8 cellular contexts compared by ENCODE assay signal in the genomic region with DNA sequence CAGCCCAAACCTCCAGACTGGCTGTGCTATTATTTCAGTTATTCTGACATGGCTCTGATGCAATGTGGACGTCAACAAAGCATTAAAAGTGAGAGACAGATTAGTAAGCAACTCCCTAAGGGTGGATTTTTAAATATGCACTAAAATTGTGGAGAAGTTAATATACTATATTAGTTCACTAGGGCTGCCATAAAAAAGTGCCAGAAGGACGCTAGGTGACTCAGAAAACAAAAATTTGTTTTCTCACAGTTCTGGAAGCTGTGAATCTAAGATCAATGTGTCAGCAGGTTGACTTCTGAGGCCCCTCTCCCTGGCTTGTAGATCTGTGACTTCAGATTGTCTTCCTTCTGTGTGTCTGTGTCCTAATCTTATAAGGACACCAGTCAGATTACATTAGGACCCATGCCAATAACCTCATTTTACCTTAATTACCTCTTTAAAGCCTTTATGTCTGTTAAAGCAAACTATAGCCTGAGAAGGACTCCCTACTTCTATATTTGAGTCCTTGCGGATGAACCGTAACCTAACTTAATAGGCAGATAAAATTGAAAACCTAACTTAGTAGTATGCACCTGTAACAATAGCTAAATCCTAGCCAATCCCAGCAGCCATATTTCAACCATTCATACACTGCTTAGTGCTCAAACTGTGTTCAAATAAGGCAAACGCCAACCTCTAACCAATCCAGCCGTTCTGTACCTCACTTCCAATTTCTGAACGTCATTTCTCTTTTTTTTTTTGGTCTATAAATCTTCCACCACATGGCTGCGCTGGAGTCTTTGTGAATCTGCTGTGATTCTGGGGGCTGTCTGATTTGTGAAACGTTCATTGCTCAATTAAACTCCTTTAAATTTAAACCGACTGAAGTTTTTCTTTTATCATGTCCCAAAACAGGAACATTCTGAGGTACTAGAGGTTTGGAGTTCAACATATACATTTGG.
DNase-seq lines count a peak whose midpoint lies in the region; ATAC-seq and TF ChIP-seq lines count a peak whose summit lies in the region.

No MANE protein-coding gene starts in this region.

- no peaks in the 10 kb centered on the region for H3K79me2 ChIP-seq in DOHH2 (ENCODE audit: control insufficient read depth, low read length)

- H3K9me2 ChIP-seq in DOHH2 (replicated peaks; ENCODE audit: control insufficient read depth, low read length) = no peaks in the 10 kb centered on the region

- peak; percentile 30 for TF ChIP-seq CTCF in DOHH2 (IDR thresholded peaks at IDR 0.05; ENCODE audit: low read depth, low read length, poor library complexity, severe bottlenecking)
- no peak for TF ChIP-seq CTCF in fibroblast of the aortic adventitia (IDR thresholded peaks at IDR 0.05; ENCODE audit: insufficient read depth, low read length)
- no peak for TF ChIP-seq CTCF in tibial nerve (IDR thresholded peaks at IDR 0.05)

- no peaks in the 10 kb centered on the region for H3K9me3 ChIP-seq in DOHH2 (ENCODE audit: control insufficient read depth, insufficient read depth, low read length)
- H3K9me3 ChIP-seq in tibial nerve = no peaks in the 10 kb centered on the region

- H3F3A ChIP-seq in DOHH2 (ENCODE audit: control insufficient read depth, insufficient read depth) = no peaks in the 10 kb centered on the region

- TF ChIP-seq POLR2A in tibial nerve (IDR thresholded peaks at IDR 0.05) = no peak

- no peak overlapping the region for H3K4me2 ChIP-seq in DOHH2 (ENCODE audit: low read length)

- 67 to 68% methylated on average over 10 of the region's 10 CpGs for WGBS in tibial nerve, 2 donors

- H3K36me3 ChIP-seq in DOHH2 (ENCODE audit: control insufficient read depth, low read length) (no peaks in the 10 kb centered on the region), tibial nerve (no peaks in the 10 kb centered on the region)

- TF ChIP-seq EP300 in tibial nerve (IDR thresholded peaks at IDR 0.05) = no peak

- no peaks in the 10 kb centered on the region for H4K20me1 ChIP-seq in DOHH2 (ENCODE audit: control insufficient read depth, insufficient read depth, low read depth, low read length)

- peaks cover 21% of the 10 kb centered on the region for H3K4me1 ChIP-seq in DOHH2 (ENCODE audit: control insufficient read depth, low read length)
- peaks cover 0 to 14% (median 2%) of the 10 kb centered on the region in 4 donors for H3K4me1 ChIP-seq in tibial nerve

- no peak overlapping the region for H3K4me3 ChIP-seq in DOHH2 (ENCODE audit: low read length)
- H3K4me3 ChIP-seq in fibroblast of the aortic adventitia (ENCODE audit: low read depth, low read length) = no peak overlapping the region
- H3K4me3 ChIP-seq in tibial nerve = no peak overlapping the region

- H3K27me3 ChIP-seq in DOHH2 (ENCODE audit: control insufficient read depth, low read length) (no peaks in the 10 kb centered on the region), tibial nerve (no peaks in the 10 kb centered on the region)

- peak; percentile 87 for DNase-seq in NCI-H82 (lab: John Stamatoyannopoulos, UW)
- peak; percentile 61 for DNase-seq in fibroblast of the aortic adventitia (ENCODE audit: low read depth)
- no peak for DNase-seq in mucosa of gallbladder (ENCODE audit: low spot score)
- DNase-seq in midbrain (lab: John Stamatoyannopoulos, UW) = no peak
- DNase-seq in H4 (ENCODE audit: low spot score) = no peak
- DNase-seq in tibial nerve (ENCODE audit: low spot score in 2 of 2) = no peak

- H3K27ac ChIP-seq in DOHH2 (ENCODE audit: low read depth, low read length) (no peak overlapping the region), tibial nerve (no peak overlapping the region)

- ATAC-seq in GM21515 (IDR thresholded peaks at IDR 0.05; ENCODE audit: unreplicated experiment) = peak; percentile 4

Comparison
In these comparisons a context has a peak if more than half of its experiments do, and no peak if none do; other contexts are left out.
1. DNase-seq: peak in NCI-H82 (single experiment) and fibroblast of the aortic adventitia (single experiment); none in mucosa of gallbladder (single experiment), midbrain (single experiment), H4 (single experiment) and tibial nerve (0 of 2).